Comparison of ENCODE assay signal across 7 cellular contexts in the genomic region with DNA sequence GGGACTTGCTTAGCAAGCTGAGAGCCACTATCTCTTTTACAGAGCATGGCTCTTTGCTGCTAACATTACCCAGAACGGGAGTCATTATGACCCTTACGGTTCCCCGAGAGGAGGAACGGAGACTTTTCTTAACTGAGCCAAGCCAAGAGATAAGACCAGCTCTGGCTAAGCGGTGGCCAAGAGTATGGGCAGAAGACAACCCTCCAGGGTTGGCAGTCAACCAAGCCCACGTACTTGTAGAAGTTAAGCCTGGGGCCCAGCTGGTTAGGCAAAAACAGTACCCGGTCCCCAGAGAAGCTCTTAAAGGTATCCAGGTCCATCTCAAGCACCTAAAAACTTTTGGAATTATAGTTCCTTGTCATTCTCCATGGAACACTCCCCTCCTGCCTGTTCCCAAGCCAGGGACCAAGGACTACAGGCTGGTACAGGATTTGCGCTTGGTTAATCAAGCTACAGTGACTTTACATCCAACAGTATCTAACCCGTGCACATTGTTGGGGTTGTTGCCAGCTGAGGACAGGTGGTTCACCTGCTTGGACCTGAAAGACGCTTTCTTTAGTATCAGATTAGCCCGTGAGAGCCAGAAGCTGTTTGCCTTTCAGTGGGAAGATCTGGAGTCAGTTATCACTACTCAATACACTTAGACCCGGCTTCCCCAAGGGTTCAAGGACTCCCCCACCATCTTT.
DNase-seq lines count a peak whose midpoint lies in the region; ATAC-seq and TF ChIP-seq lines count a peak whose summit lies in the region.
"Not testable (repeated sequence)": the region's sequence is repeated elsewhere in the genome, so short reads cannot be mapped to it uniquely, and the experiment has no call there.

No MANE protein-coding gene starts in this region.

- not testable (repeated sequence) for H3K4me3 ChIP-seq in adrenal gland; fibroblast of pulmonary artery (replicated peaks; ENCODE audit: low read depth, low read length); left ventricle myocardium inferior; lung; ovary; testis

- WGBS in adrenal gland, 4 donors: 59 to 75% (median 67%) methylated on average over 6 to 12 of the region's 12 CpGs
- WGBS in lung, 2 donors: 70 to 83% methylated on average over 12 of the region's 12 CpGs
- WGBS in ovary, 3 donors: 38 to 46% (median 39%) methylated on average over 12 of the region's 12 CpGs
- 58 to 63% methylated on average over 12 of the region's 12 CpGs for WGBS in testis, 2 donors

- TF ChIP-seq EP300 in ovary (IDR thresholded peaks at IDR 0.05): not testable (repeated sequence)

- TF ChIP-seq POLR2A in adrenal gland (IDR thresholded peaks at IDR 0.05); ovary (IDR thresholded peaks at IDR 0.05); testis (IDR thresholded peaks at IDR 0.05): not testable (repeated sequence)

- H3K36me3 ChIP-seq in adrenal gland (replicated peaks in 1 of 2); left ventricle myocardium inferior; lung (ENCODE audit: control insufficient read depth in 2 of 2, insufficient read depth in 2 of 2, low read length in 2 of 2); ovary; testis (ENCODE audit: low read depth, missing control alignments): not testable (repeated sequence)

- not testable (repeated sequence) for ATAC-seq in lung (ENCODE audit: insufficient read depth, low FRiP score)

- not testable (repeated sequence) for H3K4me1 ChIP-seq in adrenal gland (replicated peaks in 1 of 2); lung (ENCODE audit: control insufficient read depth in 2 of 2, insufficient read depth in 2 of 2, low read length in 2 of 2); ovary (ENCODE audit: insufficient read depth); testis
- H3K4me1 ChIP-seq in left ventricle myocardium inferior: peaks cover 16% of the 10 kb centered on the region

- not testable (repeated sequence) for TF ChIP-seq CTCF in adrenal gland (IDR thresholded peaks at IDR 0.05); fibroblast of pulmonary artery (IDR thresholded peaks at IDR 0.05; ENCODE audit: low read length, missing control alignments); left ventricle myocardium inferior (IDR thresholded peaks at IDR 0.05; ENCODE audit: borderline replicate concordance); lung (IDR thresholded peaks at IDR 0.05; ENCODE audit: control extremely low read depth, extremely low read depth); ovary (IDR thresholded peaks at IDR 0.05); testis (IDR thresholded peaks at IDR 0.05)

- intact Hi-C loops in adrenal gland (cut with DNase I); left ventricle myocardium inferior (cut with micrococcal nuclease); ovary (cut with DNase I); testis (cut with DNase I; ENCODE audit: low total_unique reads): not testable (repeated sequence)

- not testable (repeated sequence) for H3K27me3 ChIP-seq in adrenal gland; left ventricle myocardium inferior (ENCODE audit: low read depth); lung (ENCODE audit: control insufficient read depth, insufficient read depth); ovary; testis

- H3K9me3 ChIP-seq in adrenal gland (replicated peaks in 1 of 3); left ventricle myocardium inferior (replicated peaks); lung (ENCODE audit: control insufficient read depth in 2 of 2, insufficient read depth in 1 of 2, low read length in 1 of 2); ovary; testis: not testable (repeated sequence)

- H3K27ac ChIP-seq in adrenal gland, testis: not testable (repeated sequence)
- H3K27ac ChIP-seq in left ventricle myocardium inferior (replicated peaks): peak overlapping the region; percentile 15
- peak overlapping the region; percentile 11 to 26 for H3K27ac ChIP-seq in lung (ENCODE audit: low read depth in 1 of 2, low read length in 1 of 2)
- peak overlapping the region in 1 of 2 donors; percentile 1 for H3K27ac ChIP-seq in ovary

- DNase-seq in HUDEP-2 (lab: John Stamatoyannopoulos, UW; ENCODE audit: unreplicated experiment in 76 of 76) (peak in 48 of 76 experiments; percentile 2 to 77 (median 26)), adrenal gland (peak in 5 of 7 donors; percentile 13 to 56 (median 20)), fibroblast of pulmonary artery (ENCODE audit: low read depth) (peak; percentile 64), left ventricle myocardium inferior (peak; percentile 34), ovary (peak; percentile 34 to 75 (median 67)), testis (peak; percentile 32)
- not testable (repeated sequence) for DNase-seq in lung (ENCODE audit: low spot score)
